Comparison of ENCODE assay signal across 21 cellular contexts in genomic region chr14:78358631-78359030, GRCh38.
DNase-seq lines count a peak whose midpoint lies in the region; ATAC-seq and TF ChIP-seq lines count a peak whose summit lies in the region.
"Had no signal": no experiment of that assay in that cellular context is flagged by ENCODE, and none has a peak within 500 bp of the region (broad histone marks: within the 10 kb centered on the region; RNA-seq: fewer than 3 reads in every experiment).

No MANE protein-coding gene starts in this region.

- H3K36me3 Mint-ChIP-seq in brain, result peaks cover 17% of the 10 kb centered on the region
- H3K36me3 Mint-ChIP-seq: CD8-positive, alpha-beta T cell had no signal

- ATAC-seq in HG03175 (IDR thresholded peaks at IDR 0.05; ENCODE audit: unreplicated experiment), result no peak
- ATAC-seq: CD8-positive, alpha-beta T cell had no signal

- no peak for TF ChIP-seq CTCF in brain (conservative IDR thresholded peaks at IDR 0.05)

- DNase-seq in inferior parietal cortex (ENCODE audit: extremely low spot score) (peak; percentile 32), pons (ENCODE audit: low spot score) (peak; percentile 59), NCI-H345 (lab: John Stamatoyannopoulos, UW) (no peak), hepatic stellate cell (ENCODE audit: low spot score) (no peak), COLO668 (lab: John Stamatoyannopoulos, UW; ENCODE audit: unreplicated experiment) (no peak)
- DNase-seq: CD8-positive, alpha-beta T cell; DMS 273 treated with DMSO at 0.1 percent for 48 hours; DMS79; EL; GF-D8; NCI-H1048; NCI-H1417; NCI-H1694; NCI-H2081; NCI-H2227 treated with DMSO at 0.1 percent for 48 hours; NCI-H510A; NCI-H69; SHP77 had no signal

- no peaks in the 10 kb centered on the region for H3K27me3 Mint-ChIP-seq in brain

- no peaks in the 10 kb centered on the region for H3K9me3 Mint-ChIP-seq in brain
- H3K9me3 Mint-ChIP-seq: CD8-positive, alpha-beta T cell had no signal

- peak overlapping the region in 4 of 5 experiments; percentile 19 to 92 (median 68) for H3K27ac Mint-ChIP-seq in brain
- H3K27ac Mint-ChIP-seq: B cell; CD8-positive, alpha-beta T cell had no signal

- peaks cover 50% of the 10 kb centered on the region for H3K4me1 Mint-ChIP-seq in brain
- H3K4me1 Mint-ChIP-seq: B cell had no signal

- peak overlapping the region in 1 of 5 experiments; percentile 20 for H3K4me3 Mint-ChIP-seq in brain
- H3K4me3 Mint-ChIP-seq: B cell; CD8-positive, alpha-beta T cell had no signal

Comparison
In these comparisons a context has a peak if more than half of its experiments do, and no peak if none do; other contexts are left out.
1. DNase-seq: peak in inferior parietal cortex (single experiment) and pons (single experiment); none in NCI-H345 (single experiment), hepatic stellate cell (single experiment) and COLO668 (single experiment).